In the genomic region with DNA sequence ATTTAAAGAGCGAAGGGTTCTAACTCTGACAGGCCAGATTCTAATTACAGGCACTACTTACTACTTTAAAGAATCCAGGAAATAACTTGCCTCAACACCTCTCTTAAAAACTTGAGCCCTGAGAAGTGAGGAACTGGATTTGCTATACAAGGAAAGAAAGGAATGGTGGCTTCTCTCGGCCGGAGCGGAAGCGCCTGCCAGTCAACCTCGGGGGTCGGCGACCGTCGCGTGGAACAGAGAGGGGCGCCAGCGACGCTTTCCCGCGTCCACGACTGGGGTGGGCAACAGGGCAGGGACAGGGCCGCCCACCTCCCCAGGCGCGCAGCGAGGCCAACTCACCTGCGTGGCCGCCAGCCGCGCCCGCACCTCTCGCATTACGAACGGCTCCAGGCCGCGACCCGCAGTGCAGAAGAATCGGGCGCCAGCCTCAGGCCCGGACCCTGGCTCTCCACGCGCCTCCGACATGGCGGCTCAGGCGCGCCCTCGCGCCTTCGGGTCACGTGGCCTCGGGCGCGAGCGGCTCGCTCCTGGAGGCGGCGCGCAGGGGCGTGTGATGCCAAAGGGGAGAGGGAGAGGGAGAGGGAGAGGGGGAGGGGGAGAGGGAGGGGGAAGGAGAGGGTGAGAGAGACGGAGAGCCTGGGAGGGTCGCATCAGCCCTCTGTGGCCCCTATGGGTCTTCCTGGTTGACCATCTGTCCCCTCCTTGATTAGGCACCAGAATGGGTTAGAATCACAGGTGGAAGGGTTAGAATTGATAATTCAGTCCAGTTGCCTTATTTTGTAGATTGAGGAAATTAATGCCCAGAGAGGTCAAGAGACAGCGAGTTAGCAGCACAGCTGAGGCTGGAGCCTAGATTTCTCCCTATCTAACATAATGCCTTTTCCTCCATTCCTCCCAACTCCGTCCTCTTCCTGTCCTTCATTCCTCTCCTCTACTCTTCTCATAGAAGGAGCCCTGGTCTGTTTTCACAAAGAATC, we compare ENCODE assay signal across 8 cellular contexts. TPM values are rescaled to one million over a fixed set of nuclear protein-coding genes. Genes with fewer than 3 reads are reported as not detected.
DNase-seq lines count a peak whose midpoint lies in the region; ATAC-seq, FAIRE-seq and TF ChIP-seq lines count a peak whose summit lies in the region.

A gene with protein sequence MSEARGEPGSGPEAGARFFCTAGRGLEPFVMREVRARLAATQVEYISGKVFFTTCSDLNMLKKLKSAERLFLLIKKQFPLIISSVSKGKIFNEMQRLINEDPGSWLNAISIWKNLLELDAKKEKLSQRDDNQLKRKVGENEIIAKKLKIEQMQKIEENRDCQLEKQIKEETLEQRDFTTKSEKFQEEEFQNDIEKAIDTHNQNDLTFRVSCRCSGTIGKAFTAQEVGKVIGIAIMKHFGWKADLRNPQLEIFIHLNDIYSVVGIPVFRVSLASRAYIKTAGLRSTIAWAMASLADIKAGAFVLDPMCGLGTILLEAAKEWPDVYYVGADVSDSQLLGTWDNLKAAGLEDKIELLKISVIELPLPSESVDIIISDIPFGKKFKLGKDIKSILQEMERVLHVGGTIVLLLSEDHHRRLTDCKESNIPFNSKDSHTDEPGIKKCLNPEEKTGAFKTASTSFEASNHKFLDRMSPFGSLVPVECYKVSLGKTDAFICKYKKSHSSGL (minus strand): TSS at position 484 of the 977 bp plus-strand sequence. CDS start 19 bp downstream, at position 465.

- WGBS in HepG2 (ENCODE audit: low lambda C conversion rate) = 5% methylated on average over 32 of the region's 58 CpGs

- 0 out of 2 replicates have a peak, but pooled peaks cover 3% of the 10 kb centered on the region for H4K20me1 ChIP-seq in HepG2 (ENCODE audit: insufficient read depth, low read length)

- no peaks in the 10 kb centered on the region; a peak in 1 of 5 replicates for H3K27me3 ChIP-seq in HepG2 (ENCODE audit: control insufficient read depth in 1 of 2, insufficient read depth in 2 of 2, low read length in 2 of 2)

- intact Hi-C loops in dendritic cell treated with granulocyte-macrophage colony-stimulating factor and Interleukin-4, amounts not matched to agents 40 ng/mL and 50 ng/mL, for 4 days (cut with micrococcal nuclease) = loop anchor here (5.0 kb wide), 1 partner anchor 342 kb away; a partner anchor contains a TSS
- intact Hi-C loops in HepG2 (cut with micrococcal nuclease; ENCODE audit: unreplicated experiment) = no loop called here

- 0 out of 5 replicates have a peak, but pooled peaks cover 0 to 2% of the 10 kb centered on the region in 2 experiments for H3K36me3 ChIP-seq in HepG2 (replicated peaks in 1 of 2; ENCODE audit: control insufficient read depth in 1 of 2, insufficient read depth in 2 of 2, low read length in 2 of 2)

- no peaks in the 10 kb centered on the region for H3K9me3 ChIP-seq in HepG2 (ENCODE audit: low read length)

- peak within 1 kb of the TSS; percentile 68 for H3K27ac ChIP-seq in HepG2 (ENCODE audit: extremely low read length, insufficient read depth, low read length)

- TF ChIP-seq RAD21 in HepG2 (CRISPR knock-in tag; IDR thresholded peaks at IDR 0.05) = peak; percentile 69

- no peak for TF ChIP-seq EP300 in HepG2 (IDR thresholded peaks at IDR 0.05; ENCODE audit: low read depth in 2 of 2, low read length in 2 of 2)
- TF ChIP-seq EP300 in HepG2 (CRISPR knock-in tag; IDR thresholded peaks at IDR 0.05; ENCODE audit: borderline replicate concordance) = peak; percentile 58; the same call in 1 of the 2 replicates

- H3K4me2 ChIP-seq in HepG2 (ENCODE audit: low read depth, low read length) = peak within 1 kb of the TSS; percentile 91

- POLR2A ChIA-PET in activated CD4-positive, alpha-beta T cell treated with anti-CD3 and anti-CD28 coated beads, Interleukin-2, amount 10 ng/mL, durations not matched to agents 7 days and 5 days (lab: Charles Lee) = no interaction called here
- POLR2A ChIA-PET in HepG2 (lab: Yijun Ruan, JAX) = no interaction called here

- peak within 1 kb of the TSS; percentile 90 for H3K27ac Mint-ChIP-seq in activated CD4-positive, alpha-beta T cell treated with anti-CD3 and anti-CD28 coated beads, Interleukin-2, amount 10 ng/mL, durations not matched to agents 7 days and 5 days
- H3K27ac Mint-ChIP-seq in dendritic cell treated with granulocyte-macrophage colony-stimulating factor and Interleukin-4, amounts not matched to agents 40 ng/mL and 50 ng/mL, for 4 days = peak within 1 kb of the TSS; percentile 95

- in situ Hi-C loops in GM18951 (cut with MboI; ENCODE audit: low sequenced_read_pairs, unreplicated experiment) = no loop called here
- in situ Hi-C loops in HepG2 (cut with HindIII; ENCODE audit: extremely low pct_ligation_motif_present, low pct_unique_long_range_greater_than_20kb) = no loop called here

- peaks cover 53% of the 10 kb centered on the region for H3K4me1 Mint-ChIP-seq in activated CD4-positive, alpha-beta T cell treated with anti-CD3 and anti-CD28 coated beads, Interleukin-2, amount 10 ng/mL, durations not matched to agents 7 days and 5 days
- H3K4me1 Mint-ChIP-seq in dendritic cell treated with granulocyte-macrophage colony-stimulating factor and Interleukin-4, amounts not matched to agents 40 ng/mL and 50 ng/mL, for 4 days (ENCODE audit: low read depth) = peaks cover 62% of the 10 kb centered on the region

- peaks cover 62% of the 10 kb centered on the region for H3K4me1 ChIP-seq in HepG2 (ENCODE audit: insufficient read depth, low read length)

- BruUV-seq in HepG2 (replicated peaks; lab: Mats Ljungman, UMichigan) = no TSS peak

- CTCF ChIA-PET in activated CD4-positive, alpha-beta T cell treated with anti-CD3 and anti-CD28 coated beads, Interleukin-2, amount 10 ng/mL, durations not matched to agents 7 days and 5 days (lab: Charles Lee) = no interaction called here
- CTCF ChIA-PET in HepG2 (lab: Yijun Ruan, JAX; ENCODE audit: low intra/inter-chr PET ratio, low total read pairs) = no interaction called here

- H3K4me3 Mint-ChIP-seq in activated CD4-positive, alpha-beta T cell treated with anti-CD3 and anti-CD28 coated beads, Interleukin-2, amount 10 ng/mL, durations not matched to agents 7 days and 5 days = peak within 1 kb of the TSS; percentile 88
- peak within 1 kb of the TSS; percentile 88 for H3K4me3 Mint-ChIP-seq in dendritic cell treated with granulocyte-macrophage colony-stimulating factor and Interleukin-4, amounts not matched to agents 40 ng/mL and 50 ng/mL, for 4 days

- TF ChIP-seq POLR2A in GM18951 (IDR thresholded peaks at IDR 0.05; ENCODE audit: extremely low read depth, insufficient read depth, insufficient read length) (peak; percentile 90), HepG2 (IDR thresholded peaks at IDR 0.05; ENCODE audit: insufficient read depth in 1 of 2, low read depth in 2 of 2, low read length in 2 of 2) (peak; percentile 84 to 95)

- ATAC-seq in HG03159 (IDR thresholded peaks at IDR 0.05; ENCODE audit: unreplicated experiment) (peak; percentile 85), HepG2 (peak; percentile 78)

- no peaks in the 10 kb centered on the region for H3K27me3 Mint-ChIP-seq in activated CD4-positive, alpha-beta T cell treated with anti-CD3 and anti-CD28 coated beads, Interleukin-2, amount 10 ng/mL, durations not matched to agents 7 days and 5 days
- H3K27me3 Mint-ChIP-seq in dendritic cell treated with granulocyte-macrophage colony-stimulating factor and Interleukin-4, amounts not matched to agents 40 ng/mL and 50 ng/mL, for 4 days = peaks cover 2% of the 10 kb centered on the region

- peaks cover 46% of the 10 kb centered on the region for H3K79me2 ChIP-seq in HepG2 (ENCODE audit: insufficient read depth, low read length)

- H3K4me3 ChIP-seq in HepG2 (replicated peaks in 1 of 3; ENCODE audit: insufficient read depth in 1 of 3, low read depth in 2 of 3, low read length in 3 of 3) = peak within 1 kb of the TSS; percentile 72 to 98 (median 96)

- TF ChIP-seq CTCF in HepG2 (CRISPR knock-in tag; IDR thresholded peaks at IDR 0.05) = peak; percentile 42; the same call in 1 of the 2 replicates

- H3K9me3 Mint-ChIP-seq in activated CD4-positive, alpha-beta T cell treated with anti-CD3 and anti-CD28 coated beads, Interleukin-2, amount 10 ng/mL, durations not matched to agents 7 days and 5 days = no peaks in the 10 kb centered on the region
- H3K9me3 Mint-ChIP-seq in dendritic cell treated with granulocyte-macrophage colony-stimulating factor and Interleukin-4, amounts not matched to agents 40 ng/mL and 50 ng/mL, for 4 days = no peaks in the 10 kb centered on the region

- H3K36me3 Mint-ChIP-seq in activated CD4-positive, alpha-beta T cell treated with anti-CD3 and anti-CD28 coated beads, Interleukin-2, amount 10 ng/mL, durations not matched to agents 7 days and 5 days (ENCODE audit: low read depth) = peaks cover 20% of the 10 kb centered on the region
- peaks cover 7% of the 10 kb centered on the region for H3K36me3 Mint-ChIP-seq in dendritic cell treated with granulocyte-macrophage colony-stimulating factor and Interleukin-4, amounts not matched to agents 40 ng/mL and 50 ng/mL, for 4 days (ENCODE audit: low read depth)

- no peak for FAIRE-seq in HepG2 (lab: Jason Lieb, UNC)

- H2AFZ ChIP-seq in HepG2 (ENCODE audit: low read length) = peak within 1 kb of the TSS; percentile 92

- peak; percentile 28 to 46 for DNase-seq in AML-193 (lab: John Stamatoyannopoulos, UW)
- peak; percentile 60 for DNase-seq in NCI-H460 (ENCODE audit: extremely low read depth, low read depth)
- peak; percentile 72 for DNase-seq in activated CD4-positive, alpha-beta T cell treated with anti-CD3 and anti-CD28 coated beads, Interleukin-2, amount 10 ng/mL, durations not matched to agents 7 days and 5 days
- DNase-seq in HepG2 (ENCODE audit: low spot score) = peak; percentile 51
- DNase-seq in stimulated activated CD4-positive, alpha-beta T cell treated with anti-CD3 and anti-CD28 coated beads, Interleukin-2, amount 100 ng/mL, for 48 hours = peak; percentile 50 to 65

- H3K9ac ChIP-seq in HepG2 (ENCODE audit: insufficient read depth, low read depth, low read length) = peak within 1 kb of the TSS; percentile 96

RNA-seq across cellular contexts. Expression of the gene that starts here (rescaled TPM):
- 21.0 and 23.4 TPM in 2 replicates for total RNA-seq in NCI-H460 (2014; rRNA removed; shearing (Covaris generic))
- 23.0 and 35.2 TPM in 2 replicates for polyA plus RNA-seq in NCI-H460 (2014; cell fraction: nucleus; rRNA removed)
- total RNA-seq in activated CD4-positive, alpha-beta T cell treated with anti-CD3 and anti-CD28 coated beads, Interleukin-2, amount 10 ng/mL, durations not matched to agents 7 days and 5 days = 10 to 100 TPM; 11.5 to 12.9 TPM
- total RNA-seq in HepG2 (2016; rRNA removed; fragmentation: Illumina TruSeq; extraction: Trizol) = 15.6 and 21.2 TPM in 2 replicates
- 5.0 and 7.1 TPM in 2 replicates for total RNA-seq in HepG2 (2016; cell fraction: cytosol; rRNA removed; fragmentation: Illumina TruSeq; extraction: Trizol; ENCODE audit: low read depth)
- total RNA-seq in HepG2 (2016; cell fraction: insoluble cytoplasmic fraction; rRNA removed; fragmentation: Illumina TruSeq; extraction: Trizol) = 18.0 and 20.6 TPM in 2 replicates
- 7.0 and 9.7 TPM in 2 replicates for total RNA-seq in HepG2 (2016; cell fraction: membrane; rRNA removed; fragmentation: Illumina TruSeq; extraction: Trizol)
- total RNA-seq in HepG2 (2016; cell fraction: nucleus; rRNA removed; fragmentation: Illumina TruSeq; extraction: Trizol) = 25.7 and 29.0 TPM in 2 replicates
- polyA plus RNA-seq in HepG2 (2011; rRNA removed) = 11.8 and 12.2 TPM in 2 replicates
- 4.0 and 5.9 TPM in 2 replicates for polyA plus RNA-seq in HepG2 (2011; cell fraction: cytosol; rRNA removed)
- 11.5 and 14.3 TPM in 2 replicates for polyA plus RNA-seq in HepG2 (2011; cell fraction: nucleus; rRNA removed)
- polyA plus RNA-seq in HepG2 (2012) = 11.8 and 15.7 TPM in 2 replicates
- 2.6 and 2.8 TPM in 2 replicates for polyA plus RNA-seq in HepG2 (2016; cell fraction: cytosol; fragmentation: Illumina TruSeq; extraction: Trizol; ENCODE audit: low read depth)
- 20.7 and 21.6 TPM in 2 replicates for polyA plus RNA-seq in HepG2 (2016; cell fraction: insoluble cytoplasmic fraction; fragmentation: Illumina TruSeq; extraction: Trizol; ENCODE audit: low read depth)
- 4.4 and 5.0 TPM in 2 replicates for polyA plus RNA-seq in HepG2 (2016; cell fraction: membrane; fragmentation: Illumina TruSeq; extraction: Trizol; ENCODE audit: low read depth)
- 29.8 and 30.6 TPM in 2 replicates for polyA plus RNA-seq in HepG2 (2016; cell fraction: nucleus; fragmentation: Illumina TruSeq; extraction: Trizol; ENCODE audit: insufficient read depth, low read depth)
- 5.8 and 11.7 TPM in 2 replicates for polyA minus RNA-seq in HepG2 (2011; rRNA and poly(A)+ RNA removed; ENCODE audit: low replicate concordance)
- 2.6 and 4.5 TPM in 2 replicates for polyA minus RNA-seq in HepG2 (2011; cell fraction: cytosol; rRNA and poly(A)+ RNA removed)
- polyA minus RNA-seq in HepG2 (2011; cell fraction: nucleus; rRNA and poly(A)+ RNA removed) = 34.9 and 67.8 TPM in 2 replicates

Comparison
In these comparisons a context has a peak if more than half of its experiments do, and no peak if none do; other contexts are left out.
1. Peak in every context shown above with its lines: DNase-seq, ATAC-seq, H3K4me3 ChIP-seq and H3K27ac ChIP-seq.